Comparison of ENCODE assay signal across 26 cellular contexts in genomic region chr16:58821886-58822285, GRCh38.
"Had no signal": no experiment of that assay in that cellular context is flagged by ENCODE, and none has a peak within 500 bp of the region (broad histone marks: within the 10 kb centered on the region; RNA-seq: fewer than 3 reads in every experiment).

No MANE protein-coding gene starts in this region.

- H3K4me3 ChIP-seq: stomach, suprapubic skin, testis, thoracic aorta, thyroid gland, tibial artery, tibial nerve, transverse colon, upper lobe of left lung, upper lobe of right lung, uterus, vagina had no signal

- H3K36me3 ChIP-seq: stomach, suprapubic skin, thoracic aorta, thyroid gland, tibial artery, tibial nerve, transverse colon, upper lobe of left lung, upper lobe of right lung, uterus, vagina had no signal

- H3K9me3 ChIP-seq: testis, thoracic aorta, thyroid gland, transverse colon, upper lobe of left lung, upper lobe of right lung, uterus, vagina had no signal

- H3K4me1 ChIP-seq: stomach, testis, tibial artery, tibial nerve, transverse colon, upper lobe of left lung, upper lobe of right lung, uterus, vagina had no signal

- ATAC-seq: stimulated activated memory B cell treated with anti-CD40 and anti-IgM and Interleukin-4, amounts not matched to agents 10 μg/mL and 1 μg/mL and 100 μg/mL, for 72 hours; stimulated activated naive B cell treated with anti-CD40 and anti-IgM and Interleukin-4, amounts not matched to agents 10 μg/mL and 1 μg/mL and 100 μg/mL, for 72 hours; stimulated activated naive CD8-positive, alpha-beta T cell treated with anti-CD3 and anti-CD28 coated beads, Interleukin-15, amount 100 ng/mL, for 72 hours; stimulated activated naive CD8-positive, alpha-beta T cell treated with anti-CD3 and anti-CD28 coated beads, Interleukin-15, Interleukin-2, amounts not matched to agents 100 U/mL and 50 U/mL, for 24 hours; upper lobe of right lung had no signal

- H3K27me3 ChIP-seq: stomach, testis, thyroid gland, tibial nerve, transverse colon, upper lobe of left lung, upper lobe of right lung, uterus, vagina had no signal

- DNase-seq: stimulated activated CD4-positive, alpha-beta T cell treated with anti-CD3 and anti-CD28 coated beads, Interleukin-2, amount 100 ng/mL, for 48 hours; stimulated activated CD4-positive, alpha-beta T cell treated with anti-CD3 and anti-CD28 coated beads, Interleukin-4, amount 100 ng/mL, for 1 hour; stimulated activated CD4-positive, alpha-beta T cell treated with anti-CD3 and anti-CD28 coated beads, Interleukin-4, amount 100 ng/mL, for 24 hours; stimulated activated CD4-positive, alpha-beta T cell treated with anti-CD3 and anti-CD28 coated beads, Interleukin-4, amount 100 ng/mL, for 4 hours; stimulated activated CD8-positive, alpha-beta memory T cell treated with anti-CD3 and anti-CD28 coated beads, Interleukin-4, amount 100 ng/mL, for 48 hours; stimulated activated naive B cell treated with anti-CD40 and anti-IgM and Interleukin-4, amounts not matched to agents 10 μg/mL and 1 μg/mL and 100 μg/mL, for 72 hours; stimulated activated naive CD4-positive, alpha-beta T cell; stimulated activated naive CD4-positive, alpha-beta T cell treated with Interleukin-2 at 50 U/mL for 16 hours; stimulated activated naive CD8-positive, alpha-beta T cell treated with anti-CD3 and anti-CD28 coated beads, Interleukin-15, amount 100 ng/mL, for 72 hours; stimulated activated naive CD8-positive, alpha-beta T cell treated with anti-CD3 and anti-CD28 coated beads, Interleukin-15, Interleukin-2, amounts not matched to agents 100 U/mL and 50 U/mL, for 24 hours; stomach; substantia nigra; testis; thyroid gland; tibial artery; transverse colon; trophoblast cell; upper lobe of left lung; upper lobe of right lung; uterus had no signal

- FAIRE-seq: urothelium cell line had no signal

- H3K27ac ChIP-seq: stomach, suprapubic skin, testis, thoracic aorta, tibial artery, tibial nerve, transverse colon, upper lobe of left lung, upper lobe of right lung, uterus, vagina had no signal
